1 cellular context compared by ENCODE assay signal in the genomic region with DNA sequence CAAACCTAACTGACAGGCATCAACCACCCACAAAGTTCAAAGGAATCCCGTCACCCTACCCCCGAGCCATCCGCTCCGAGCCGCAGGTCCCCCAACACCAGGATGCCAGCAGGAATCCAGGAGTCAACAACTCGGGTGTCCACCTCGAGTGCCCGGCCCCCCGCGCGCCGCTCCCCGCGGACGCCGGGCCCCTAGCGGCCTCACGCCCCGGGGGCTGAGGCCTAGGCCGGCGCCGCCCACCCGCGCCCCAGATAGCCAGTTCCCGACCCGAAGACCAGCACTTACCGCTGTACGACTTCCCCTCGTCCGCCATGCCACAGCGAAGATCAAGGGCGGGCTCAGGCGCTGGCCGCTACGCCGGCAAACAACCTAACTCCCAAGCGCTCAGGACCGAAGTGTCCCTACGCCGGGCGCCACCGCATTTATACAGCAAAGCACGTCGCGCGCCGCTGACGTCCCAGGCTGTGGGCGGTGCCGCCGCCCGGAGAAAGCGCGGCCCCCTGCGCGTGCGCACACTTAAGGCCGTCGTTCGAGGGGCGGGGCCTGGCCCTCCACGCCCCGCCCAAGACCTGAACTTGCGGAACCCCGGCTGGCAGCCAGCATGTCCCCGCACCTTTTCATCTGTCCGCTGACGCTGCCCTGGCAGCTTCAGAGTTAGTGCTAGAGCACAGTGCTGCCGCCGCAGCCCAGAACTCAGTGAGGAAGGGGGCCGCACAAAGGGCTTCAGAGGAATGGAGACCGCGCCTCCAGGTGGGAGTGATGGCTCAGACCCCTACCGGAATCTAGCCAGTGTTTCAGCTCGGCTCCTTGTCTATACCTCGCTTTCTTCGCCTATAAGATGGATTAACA.
TF ChIP-seq lines count a peak whose summit lies in the region.

NXF1 (minus strand) TSS at position 397 of the 849 bp plus-strand sequence; CDS start at position 313, 84 bp downstream.

TF ChIP-seq in HepG2, 621 proteins besides CTCF, POLR2A, EP300 and RAD21 (continued from another document and continues in another):
- peak; percentile 78; the same call in 1 of the 2 replicates for TF ChIP-seq E2F5 (CRISPR knock-in tag; conservative IDR thresholded peaks at IDR 0.05)
- TF ChIP-seq RBAK (CRISPR knock-in tag; IDR thresholded peaks at IDR 0.05), result peak; percentile 72; the same call in 1 of the 2 replicates
- TF ChIP-seq ISL2 (CRISPR knock-in tag; IDR thresholded peaks at IDR 0.05), result peak; percentile 81; the same call in 1 of the 2 replicates
- TF ChIP-seq ZNF530 (CRISPR knock-in tag; IDR thresholded peaks at IDR 0.05; ENCODE audit: low read depth), result no peak
- peak; percentile 74; the same call in 1 of the 2 replicates for TF ChIP-seq ZBTB7B (CRISPR knock-in tag; IDR thresholded peaks at IDR 0.05)
- no peak for TF ChIP-seq SYNCRIP (IDR thresholded peaks at IDR 0.05; ENCODE audit: insufficient read depth, low read depth, low read length)
- TF ChIP-seq, protein P1, sequence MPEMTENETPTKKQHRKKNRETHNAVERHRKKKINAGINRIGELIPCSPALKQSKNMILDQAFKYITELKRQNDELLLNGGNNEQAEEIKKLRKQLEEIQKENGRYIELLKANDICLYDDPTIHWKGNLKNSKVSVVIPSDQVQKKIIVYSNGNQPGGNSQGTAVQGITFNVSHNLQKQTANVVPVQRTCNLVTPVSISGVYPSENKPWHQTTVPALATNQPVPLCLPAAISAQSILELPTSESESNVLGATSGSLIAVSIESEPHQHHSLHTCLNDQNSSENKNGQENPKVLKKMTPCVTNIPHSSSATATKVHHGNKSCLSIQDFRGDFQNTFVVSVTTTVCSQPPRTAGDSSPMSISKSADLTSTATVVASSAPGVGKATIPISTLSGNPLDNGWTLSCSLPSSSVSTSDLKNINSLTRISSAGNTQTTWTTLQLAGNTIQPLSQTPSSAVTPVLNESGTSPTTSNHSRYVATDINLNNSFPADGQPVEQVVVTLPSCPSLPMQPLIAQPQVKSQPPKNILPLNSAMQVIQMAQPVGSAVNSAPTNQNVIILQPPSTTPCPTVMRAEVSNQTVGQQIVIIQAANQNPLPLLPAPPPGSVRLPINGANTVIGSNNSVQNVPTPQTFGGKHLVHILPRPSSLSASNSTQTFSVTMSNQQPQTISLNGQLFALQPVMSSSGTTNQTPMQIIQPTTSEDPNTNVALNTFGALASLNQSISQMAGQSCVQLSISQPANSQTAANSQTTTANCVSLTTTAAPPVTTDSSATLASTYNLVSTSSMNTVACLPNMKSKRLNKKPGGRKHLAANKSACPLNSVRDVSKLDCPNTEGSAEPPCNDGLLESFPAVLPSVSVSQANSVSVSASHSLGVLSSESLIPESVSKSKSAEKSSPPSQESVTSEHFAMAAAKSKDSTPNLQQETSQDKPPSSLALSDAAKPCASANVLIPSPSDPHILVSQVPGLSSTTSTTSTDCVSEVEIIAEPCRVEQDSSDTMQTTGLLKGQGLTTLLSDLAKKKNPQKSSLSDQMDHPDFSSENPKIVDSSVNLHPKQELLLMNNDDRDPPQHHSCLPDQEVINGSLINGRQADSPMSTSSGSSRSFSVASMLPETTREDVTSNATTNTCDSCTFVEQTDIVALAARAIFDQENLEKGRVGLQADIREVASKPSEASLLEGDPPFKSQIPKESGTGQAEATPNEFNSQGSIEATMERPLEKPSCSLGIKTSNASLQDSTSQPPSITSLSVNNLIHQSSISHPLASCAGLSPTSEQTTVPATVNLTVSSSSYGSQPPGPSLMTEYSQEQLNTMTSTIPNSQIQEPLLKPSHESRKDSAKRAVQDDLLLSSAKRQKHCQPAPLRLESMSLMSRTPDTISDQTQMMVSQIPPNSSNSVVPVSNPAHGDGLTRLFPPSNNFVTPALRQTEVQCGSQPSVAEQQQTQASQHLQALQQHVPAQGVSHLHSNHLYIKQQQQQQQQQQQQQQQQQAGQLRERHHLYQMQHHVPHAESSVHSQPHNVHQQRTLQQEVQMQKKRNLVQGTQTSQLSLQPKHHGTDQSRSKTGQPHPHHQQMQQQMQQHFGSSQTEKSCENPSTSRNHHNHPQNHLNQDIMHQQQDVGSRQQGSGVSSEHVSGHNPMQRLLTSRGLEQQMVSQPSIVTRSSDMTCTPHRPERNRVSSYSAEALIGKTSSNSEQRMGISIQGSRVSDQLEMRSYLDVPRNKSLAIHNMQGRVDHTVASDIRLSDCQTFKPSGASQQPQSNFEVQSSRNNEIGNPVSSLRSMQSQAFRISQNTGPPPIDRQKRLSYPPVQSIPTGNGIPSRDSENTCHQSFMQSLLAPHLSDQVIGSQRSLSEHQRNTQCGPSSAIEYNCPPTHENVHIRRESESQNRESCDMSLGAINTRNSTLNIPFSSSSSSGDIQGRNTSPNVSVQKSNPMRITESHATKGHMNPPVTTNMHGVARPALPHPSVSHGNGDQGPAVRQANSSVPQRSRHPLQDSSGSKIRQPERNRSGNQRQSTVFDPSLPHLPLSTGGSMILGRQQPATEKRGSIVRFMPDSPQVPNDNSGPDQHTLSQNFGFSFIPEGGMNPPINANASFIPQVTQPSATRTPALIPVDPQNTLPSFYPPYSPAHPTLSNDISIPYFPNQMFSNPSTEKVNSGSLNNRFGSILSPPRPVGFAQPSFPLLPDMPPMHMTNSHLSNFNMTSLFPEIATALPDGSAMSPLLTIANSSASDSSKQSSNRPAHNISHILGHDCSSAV (CRISPR knock-in tag; IDR thresholded peaks at IDR 0.05; ENCODE audit: borderline replicate concordance), result peak; percentile 69; the same call in 1 of the 2 replicates
- TF ChIP-seq TOPORS (CRISPR knock-in tag; IDR thresholded peaks at IDR 0.05), result peak; percentile 74; the same call in 1 of the 2 replicates
- TF ChIP-seq ZNF468 (CRISPR knock-in tag; IDR thresholded peaks at IDR 0.05), result no peak
- peak; percentile 76 for TF ChIP-seq MED13 (CRISPR knock-in tag; IDR thresholded peaks at IDR 0.05)
- TF ChIP-seq, protein P2, sequence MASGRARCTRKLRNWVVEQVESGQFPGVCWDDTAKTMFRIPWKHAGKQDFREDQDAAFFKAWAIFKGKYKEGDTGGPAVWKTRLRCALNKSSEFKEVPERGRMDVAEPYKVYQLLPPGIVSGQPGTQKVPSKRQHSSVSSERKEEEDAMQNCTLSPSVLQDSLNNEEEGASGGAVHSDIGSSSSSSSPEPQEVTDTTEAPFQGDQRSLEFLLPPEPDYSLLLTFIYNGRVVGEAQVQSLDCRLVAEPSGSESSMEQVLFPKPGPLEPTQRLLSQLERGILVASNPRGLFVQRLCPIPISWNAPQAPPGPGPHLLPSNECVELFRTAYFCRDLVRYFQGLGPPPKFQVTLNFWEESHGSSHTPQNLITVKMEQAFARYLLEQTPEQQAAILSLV (CRISPR knock-in tag; IDR thresholded peaks at IDR 0.05; ENCODE audit: borderline replicate concordance), result peak; percentile 82
- peak; percentile 84; the same call in 1 of the 2 replicates for TF ChIP-seq KLF9 (CRISPR knock-in tag; IDR thresholded peaks at IDR 0.05; ENCODE audit: low read depth)
- peak; percentile 84; the same call in 1 of the 2 replicates for TF ChIP-seq ZNF446 (CRISPR knock-in tag; IDR thresholded peaks at IDR 0.05)
- no peak for TF ChIP-seq IKZF1 (IDR thresholded peaks at IDR 0.05)
- peak; percentile 59; the same call in 1 of the 2 replicates for TF ChIP-seq MTF1 (CRISPR knock-in tag; IDR thresholded peaks at IDR 0.05)
- TF ChIP-seq KLF11 (CRISPR knock-in tag; IDR thresholded peaks at IDR 0.05), result peak; percentile 84; the same call in 1 of the 2 replicates
- TF ChIP-seq FOXA3 (CRISPR knock-in tag; IDR thresholded peaks at IDR 0.05), result peak; percentile 58
- TF ChIP-seq ZBED4 (CRISPR knock-in tag; IDR thresholded peaks at IDR 0.05; ENCODE audit: borderline replicate concordance), result no peak; the same call in 1 of the 2 replicates
- TF ChIP-seq HMG20A (CRISPR knock-in tag; IDR thresholded peaks at IDR 0.05; ENCODE audit: borderline replicate concordance), result peak; percentile 18; the same call in 1 of the 2 replicates
- TF ChIP-seq, protein P3, sequence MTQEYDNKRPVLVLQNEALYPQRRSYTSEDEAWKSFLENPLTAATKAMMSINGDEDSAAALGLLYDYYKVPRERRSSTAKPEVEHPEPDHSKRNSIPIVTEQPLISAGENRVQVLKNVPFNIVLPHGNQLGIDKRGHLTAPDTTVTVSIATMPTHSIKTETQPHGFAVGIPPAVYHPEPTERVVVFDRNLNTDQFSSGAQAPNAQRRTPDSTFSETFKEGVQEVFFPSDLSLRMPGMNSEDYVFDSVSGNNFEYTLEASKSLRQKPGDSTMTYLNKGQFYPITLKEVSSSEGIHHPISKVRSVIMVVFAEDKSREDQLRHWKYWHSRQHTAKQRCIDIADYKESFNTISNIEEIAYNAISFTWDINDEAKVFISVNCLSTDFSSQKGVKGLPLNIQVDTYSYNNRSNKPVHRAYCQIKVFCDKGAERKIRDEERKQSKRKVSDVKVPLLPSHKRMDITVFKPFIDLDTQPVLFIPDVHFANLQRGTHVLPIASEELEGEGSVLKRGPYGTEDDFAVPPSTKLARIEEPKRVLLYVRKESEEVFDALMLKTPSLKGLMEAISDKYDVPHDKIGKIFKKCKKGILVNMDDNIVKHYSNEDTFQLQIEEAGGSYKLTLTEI (CRISPR knock-in tag; conservative IDR thresholded peaks at IDR 0.05), result no peak
- TF ChIP-seq NCOA1 (CRISPR knock-in tag; IDR thresholded peaks at IDR 0.05), result no peak
- TF ChIP-seq ZNF296 (CRISPR knock-in tag; conservative IDR thresholded peaks at IDR 0.05), result 0 out of 2 replicates have a peak, but pooled peaks have one; percentile 61
- TF ChIP-seq ZNF292 (CRISPR knock-in tag; IDR thresholded peaks at IDR 0.05; ENCODE audit: borderline replicate concordance, low read depth), result no peak
- peak; percentile 82 for TF ChIP-seq ZNF501 (CRISPR knock-in tag; IDR thresholded peaks at IDR 0.05)
- no peak for TF ChIP-seq WIZ (CRISPR knock-in tag; IDR thresholded peaks at IDR 0.05)
- TF ChIP-seq YY1 (IDR thresholded peaks at IDR 0.05; ENCODE audit: insufficient read depth, insufficient replicate concordance, low read depth, low read length), result peak; percentile 81
- no peak for TF ChIP-seq FOXO4 (CRISPR knock-in tag; conservative IDR thresholded peaks at IDR 0.05)
- TF ChIP-seq HMGXB4 (CRISPR knock-in tag; IDR thresholded peaks at IDR 0.05; ENCODE audit: borderline replicate concordance in 1 of 2, low read depth in 1 of 2), result peak; percentile 73 to 88
- TF ChIP-seq RFX1 (IDR thresholded peaks at IDR 0.05), result no peak
- TF ChIP-seq HCFC1 (IDR thresholded peaks at IDR 0.05; ENCODE audit: low read depth, low read length), result peak; percentile 45; the same call in 1 of the 2 replicates
- TF ChIP-seq TBX2 (CRISPR knock-in tag; IDR thresholded peaks at IDR 0.05; ENCODE audit: borderline replicate concordance), result peak; percentile 83
- TF ChIP-seq ZNF564 (CRISPR knock-in tag; IDR thresholded peaks at IDR 0.05), result peak; percentile 87
- peak; percentile 74; the same call in 1 of the 2 replicates for TF ChIP-seq ZNF329 (CRISPR knock-in tag; IDR thresholded peaks at IDR 0.05; ENCODE audit: low read depth)
- no peak for TF ChIP-seq HMGA1 (CRISPR knock-in tag; conservative IDR thresholded peaks at IDR 0.05)
- no peak for TF ChIP-seq ATM (IDR thresholded peaks at IDR 0.05; ENCODE audit: borderline replicate concordance)
- peak; percentile 70; the same call in 1 of the 2 replicates for TF ChIP-seq GZF1 (CRISPR knock-in tag; IDR thresholded peaks at IDR 0.05)
- TF ChIP-seq HDAC6 (IDR thresholded peaks at IDR 0.05; ENCODE audit: low read depth, low read length), result no peak
